Comparison of ENCODE assay signal across 20 cellular contexts in the genomic region with DNA sequence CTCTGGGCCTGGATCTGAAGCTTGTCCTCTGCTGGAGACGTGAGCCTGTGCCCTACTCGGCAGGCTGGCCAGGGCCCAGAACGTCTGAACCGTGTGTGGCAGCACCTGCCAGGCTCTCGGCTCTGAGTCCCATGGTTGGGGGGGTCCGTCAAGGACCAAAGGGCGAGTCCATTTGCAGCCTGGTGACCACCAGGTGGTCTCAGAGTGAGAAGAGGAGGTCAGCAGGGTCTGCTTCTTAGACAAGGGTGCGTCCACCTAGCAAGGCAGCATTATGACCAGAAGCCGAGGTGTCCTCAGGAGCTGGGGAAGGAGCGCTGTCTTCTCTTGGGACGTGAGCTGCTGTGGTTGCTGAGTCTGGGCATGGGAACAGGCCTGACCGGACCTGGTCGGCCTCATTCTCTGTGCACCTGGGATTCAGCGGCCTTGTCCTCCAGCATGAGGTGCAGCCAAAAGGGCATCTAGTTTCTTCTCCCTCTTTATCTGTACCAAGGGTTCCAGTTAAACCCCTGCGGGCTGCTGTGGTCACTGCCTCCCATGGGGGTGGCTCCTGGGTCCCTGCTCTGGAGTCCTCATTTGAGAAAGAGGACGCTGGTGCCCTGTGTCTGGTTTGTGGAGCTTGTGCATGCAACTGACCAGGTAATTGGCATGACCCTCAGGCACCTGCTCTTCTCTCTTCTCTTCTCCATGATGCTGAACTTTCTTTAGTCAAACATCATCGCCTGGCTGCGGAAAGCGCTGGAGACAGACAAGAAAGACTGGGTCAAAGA. TPM values are rescaled to one million over a fixed set of nuclear protein-coding genes. Genes with fewer than 3 reads are reported as not detected.
DNase-seq lines count a peak whose midpoint lies in the region; ATAC-seq, FAIRE-seq and TF ChIP-seq lines count a peak whose summit lies in the region.
"Had no signal": no experiment of that assay in that cellular context is flagged by ENCODE, and none has a peak within 500 bp of the region (broad histone marks: within the 10 kb centered on the region; RNA-seq: fewer than 3 reads in every experiment).

No MANE protein-coding gene starts in this region.

- peaks cover 41% of the 10 kb centered on the region for H3K4me1 Mint-ChIP-seq in activated naive CD8-positive, alpha-beta T cell treated with anti-CD3 and anti-CD28 coated beads, Interleukin-2, amount 10 ng/mL, durations not matched to agents 7 days and 5 days
- H3K4me1 Mint-ChIP-seq in activated naive CD8-positive, alpha-beta T cell treated with anti-CD3 and anti-CD28 coated beads, Interleukin-2, amount 50 U/mL, for 24 hours, result peaks cover 62% of the 10 kb centered on the region
- peaks cover 16% of the 10 kb centered on the region for H3K4me1 Mint-ChIP-seq in activated B cell treated with CpG ODN at 0.5 μM for 24 hours
- H3K4me1 Mint-ChIP-seq: CD14-positive monocyte had no signal

- H3K4me1 ChIP-seq in kidney (ENCODE audit: control insufficient read depth in 1 of 2, insufficient read depth in 1 of 2, low read depth in 1 of 2, low read length in 2 of 2), result no peaks in the 10 kb centered on the region
- H3K4me1 ChIP-seq in tibial artery, result no peaks in the 10 kb centered on the region

- H3K4me3 Mint-ChIP-seq in activated naive CD8-positive, alpha-beta T cell treated with anti-CD3 and anti-CD28 coated beads, Interleukin-2, amount 10 ng/mL, durations not matched to agents 7 days and 5 days, result no peak overlapping the region
- H3K4me3 Mint-ChIP-seq in activated naive CD8-positive, alpha-beta T cell treated with anti-CD3 and anti-CD28 coated beads, Interleukin-2, amount 50 U/mL, for 24 hours, result no peak overlapping the region
- H3K4me3 Mint-ChIP-seq in activated B cell treated with CpG ODN at 0.5 μM for 24 hours, result no peak overlapping the region
- H3K4me3 Mint-ChIP-seq: CD14-positive monocyte; natural killer cell treated with Interleukin-12 subunit alpha and Interleukin-12 subunit beta and Interleukin-15 and Interleukin-18, amount 100 ng/mL, for 72 hours; WTC11 had no signal

- H3K27me3 ChIP-seq in tibial artery, result no peaks in the 10 kb centered on the region

- CTCF ChIA-PET in activated B cell treated with CpG ODN at 0.5 μM for 24 hours (lab: Charles Lee), result interaction anchor here (1.2 kb wide), 1 partner anchor 11 kb away, joined by 3 read pairs; no protein-coding TSS in a partner anchor

- intact Hi-C loops in activated B cell treated with CpG ODN at 0.5 μM for 24 hours (cut with micrococcal nuclease), result no loop called here
- intact Hi-C loops in kidney (cut with DNase I), result no loop called here
- intact Hi-C loops in tibial artery (cut with DNase I; ENCODE audit: low total_unique reads), result no loop called here

- no peak for FAIRE-seq in kidney (lab: Jason Lieb, UNC)
- FAIRE-seq: D721Med, endothelial cell of umbilical vein had no signal

- no peak overlapping the region for H3K9ac ChIP-seq in kidney (ENCODE audit: low read length in 2 of 2)

- ATAC-seq in activated naive CD8-positive, alpha-beta T cell treated with anti-CD3 and anti-CD28 coated beads, Interleukin-2, amount 10 ng/mL, durations not matched to agents 7 days and 5 days (ENCODE audit: low read depth), result no peak
- ATAC-seq in activated naive CD8-positive, alpha-beta T cell treated with anti-CD3 and anti-CD28 coated beads, Interleukin-2, amount 50 U/mL, for 24 hours, result no peak
- no peak for ATAC-seq in activated B cell treated with CpG ODN at 0.5 μM for 24 hours (ENCODE audit: low read depth)
- no peak for ATAC-seq in GM19467 (IDR thresholded peaks at IDR 0.05; ENCODE audit: unreplicated experiment)
- ATAC-seq: natural killer cell treated with Interleukin-12 subunit alpha and Interleukin-12 subunit beta and Interleukin-15 and Interleukin-18, amount 100 ng/mL, for 72 hours; SK-N-SH treated with all-trans-retinoic acid at 6 μM for 48 hours; WTC11 had no signal

- H3K9me3 Mint-ChIP-seq in activated naive CD8-positive, alpha-beta T cell treated with anti-CD3 and anti-CD28 coated beads, Interleukin-2, amount 10 ng/mL, durations not matched to agents 7 days and 5 days, result peaks cover under 1% of the 10 kb centered on the region
- peaks cover 5% of the 10 kb centered on the region for H3K9me3 Mint-ChIP-seq in activated naive CD8-positive, alpha-beta T cell treated with anti-CD3 and anti-CD28 coated beads, Interleukin-2, amount 50 U/mL, for 24 hours
- peaks cover 4% of the 10 kb centered on the region for H3K9me3 Mint-ChIP-seq in activated B cell treated with CpG ODN at 0.5 μM for 24 hours
- H3K9me3 Mint-ChIP-seq: WTC11 had no signal

- DNase-seq in activated naive CD8-positive, alpha-beta T cell treated with anti-CD3 and anti-CD28 coated beads, Interleukin-2, amount 10 ng/mL, durations not matched to agents 7 days and 5 days, result peak; percentile 29
- no peak for DNase-seq in activated naive CD8-positive, alpha-beta T cell treated with anti-CD3 and anti-CD28 coated beads, Interleukin-2, amount 50 U/mL, for 24 hours
- peak; percentile 4 for DNase-seq in activated B cell treated with CpG ODN at 0.5 μM for 24 hours
- DNase-seq in kidney, result peak; percentile 57
- peak; percentile 10 to 54 for DNase-seq in tibial artery
- DNase-seq in NCI-H510A treated with DMSO at 0.1 percent for 48 hours (lab: John Stamatoyannopoulos, UW), result no peak
- DNase-seq in activated CD8-positive, alpha-beta memory T cell treated with anti-CD3 and anti-CD28 coated beads, Interleukin-2, amount 50 U/mL, for 48 hours, result no peak
- DNase-seq: EL; GOT3; NCI-H2081 treated with DMSO at 0.1 percent for 48 hours; NCI-H446 treated with DMSO at 0.1 percent for 48 hours; NK-92 treated with Interleukin-12 subunit alpha and Interleukin-12 subunit beta, amount 100 ng/mL, for 24 hours; T-helper 9 cell had no signal

- no peaks in the 10 kb centered on the region for H3K27me3 Mint-ChIP-seq in activated naive CD8-positive, alpha-beta T cell treated with anti-CD3 and anti-CD28 coated beads, Interleukin-2, amount 10 ng/mL, durations not matched to agents 7 days and 5 days
- no peaks in the 10 kb centered on the region for H3K27me3 Mint-ChIP-seq in activated naive CD8-positive, alpha-beta T cell treated with anti-CD3 and anti-CD28 coated beads, Interleukin-2, amount 50 U/mL, for 24 hours
- no peaks in the 10 kb centered on the region for H3K27me3 Mint-ChIP-seq in activated B cell treated with CpG ODN at 0.5 μM for 24 hours
- H3K27me3 Mint-ChIP-seq: natural killer cell treated with Interleukin-12 subunit alpha and Interleukin-12 subunit beta and Interleukin-15 and Interleukin-18, amount 100 ng/mL, for 72 hours had no signal

- H3K4me3 ChIP-seq in kidney (ENCODE audit: low read length in 2 of 2) (no peak overlapping the region), tibial artery (no peak overlapping the region)

- H3K36me3 Mint-ChIP-seq in activated naive CD8-positive, alpha-beta T cell treated with anti-CD3 and anti-CD28 coated beads, Interleukin-2, amount 10 ng/mL, durations not matched to agents 7 days and 5 days, result peaks cover 57% of the 10 kb centered on the region
- peaks cover 78% of the 10 kb centered on the region for H3K36me3 Mint-ChIP-seq in activated naive CD8-positive, alpha-beta T cell treated with anti-CD3 and anti-CD28 coated beads, Interleukin-2, amount 50 U/mL, for 24 hours (ENCODE audit: low read depth)
- H3K36me3 Mint-ChIP-seq in activated B cell treated with CpG ODN at 0.5 μM for 24 hours (ENCODE audit: low read depth), result peaks cover 88% of the 10 kb centered on the region

- POLR2A ChIA-PET in activated naive CD8-positive, alpha-beta T cell treated with anti-CD3 and anti-CD28 coated beads, Interleukin-2, amount 10 ng/mL, durations not matched to agents 7 days and 5 days (lab: Charles Lee), result no interaction called here
- POLR2A ChIA-PET in activated B cell treated with CpG ODN at 0.5 μM for 24 hours (lab: Charles Lee), result no interaction called here

- H3K9me3 ChIP-seq in kidney (ENCODE audit: control insufficient read depth in 1 of 2, low read length in 2 of 2) (peaks cover 0 to under 1% of the 10 kb centered on the region in 2 donors), tibial artery (peaks cover 0 to 3% (median 0%) of the 10 kb centered on the region in 3 donors)

- peaks cover 28 to 49% of the 10 kb centered on the region in 2 donors for H3K36me3 ChIP-seq in kidney (ENCODE audit: control insufficient read depth in 1 of 2, insufficient read depth in 2 of 2, low read length in 2 of 2)
- H3K36me3 ChIP-seq in tibial artery, result peaks cover 73 to 95% (median 75%) of the 10 kb centered on the region in 3 donors

- H3K27ac ChIP-seq in kidney (ENCODE audit: low read depth in 2 of 2, low read length in 2 of 2) (no peak overlapping the region), tibial artery (no peak overlapping the region)

- H3K27ac Mint-ChIP-seq in activated naive CD8-positive, alpha-beta T cell treated with anti-CD3 and anti-CD28 coated beads, Interleukin-2, amount 10 ng/mL, durations not matched to agents 7 days and 5 days, result no peak overlapping the region
- H3K27ac Mint-ChIP-seq in activated naive CD8-positive, alpha-beta T cell treated with anti-CD3 and anti-CD28 coated beads, Interleukin-2, amount 50 U/mL, for 24 hours, result no peak overlapping the region
- no peak overlapping the region for H3K27ac Mint-ChIP-seq in activated B cell treated with CpG ODN at 0.5 μM for 24 hours
- H3K27ac Mint-ChIP-seq: CD14-positive monocyte had no signal

- TF ChIP-seq CTCF in activated B cell treated with CpG ODN at 0.5 μM for 24 hours (IDR thresholded peaks at IDR 0.05) (no peak), kidney (IDR thresholded peaks at IDR 0.05; ENCODE audit: borderline replicate concordance, extremely low read depth, insufficient read depth) (no peak), tibial artery (IDR thresholded peaks at IDR 0.05) (no peak)

RNA-seq across cellular contexts. Expression of a gene that starts 14.4 kb away (rescaled TPM):
- total RNA-seq in activated naive CD8-positive, alpha-beta T cell treated with anti-CD3 and anti-CD28 coated beads, Interleukin-2, amount 10 ng/mL, durations not matched to agents 7 days and 5 days, result 10 to 100 TPM; 72.4 to 77.5 TPM
- 75.9 and 79.6 TPM in 2 replicates for total RNA-seq in activated B cell treated with CpG ODN at 0.5 μM for 24 hours
- 71.5 TPM for total RNA-seq in kidney
- polyA plus RNA-seq in kidney (ENCODE audit: insufficient read depth, low read depth, low replicate concordance), result 40.5 TPM

Comparison
In these comparisons a context has a peak if more than half of its experiments do, and no peak if none do; other contexts are left out.
1. DNase-seq: peak in activated naive CD8-positive, alpha-beta T cell treated with anti-CD3 and anti-CD28 coated beads, Interleukin-2, amount 10 ng/mL, durations not matched to agents 7 days and 5 days (single experiment), activated B cell treated with CpG ODN at 0.5 μM for 24 hours (single experiment), kidney (single experiment) and tibial artery (2 of 2); none in activated naive CD8-positive, alpha-beta T cell treated with anti-CD3 and anti-CD28 coated beads, Interleukin-2, amount 50 U/mL, for 24 hours (single experiment), NCI-H510A treated with DMSO at 0.1 percent for 48 hours (single experiment) and activated CD8-positive, alpha-beta memory T cell treated with anti-CD3 and anti-CD28 coated beads, Interleukin-2, amount 50 U/mL, for 48 hours (single experiment).